18 cellular contexts compared by ENCODE assay signal in genomic region chr18:76654536-76654935, GRCh38.
DNase-seq lines count a peak whose midpoint lies in the region; ATAC-seq and TF ChIP-seq lines count a peak whose summit lies in the region.
"Had no signal": no experiment of that assay in that cellular context is flagged by ENCODE, and none has a peak within 500 bp of the region (broad histone marks: within the 10 kb centered on the region; RNA-seq: fewer than 3 reads in every experiment).

No MANE protein-coding gene starts in this region.

- ATAC-seq in GM21447 (IDR thresholded peaks at IDR 0.05; ENCODE audit: unreplicated experiment), result no peak
- ATAC-seq in GM19351 (IDR thresholded peaks at IDR 0.05; ENCODE audit: unreplicated experiment), result no peak
- ATAC-seq: GM23338, HCT116 had no signal

- TF ChIP-seq CTCF in AG10803 (conservative IDR thresholded peaks at IDR 0.05; ENCODE audit: low read length), result no peak

- DNase-seq in NCI-H1092 (lab: John Stamatoyannopoulos, UW), result peak; percentile 11
- DNase-seq in NCI-H1092 treated with DMSO at 0.1 percent for 48 hours (lab: John Stamatoyannopoulos, UW), result no peak
- DNase-seq in AG10803 (ENCODE audit: low read depth), result peak; percentile 56
- DNase-seq in NCI-H524 (lab: John Stamatoyannopoulos, UW), result peak; percentile 69 to 81
- DNase-seq in fibroblast of peridontal ligament (ENCODE audit: extremely low read depth), result peak; percentile 17
- no peak for DNase-seq in SKM-1 treated with dmso at 0.1 percent for 144 hours (lab: John Stamatoyannopoulos, UW; ENCODE audit: unreplicated experiment)
- DNase-seq: CD8-positive, alpha-beta memory T cell; DMS79; NCI-H1048; NCI-H2171 treated with DMSO at 0.1 percent for 48 hours; NCI-H526; T-helper 9 cell had no signal

- no peak overlapping the region for H3K4me3 ChIP-seq in AG10803 (ENCODE audit: low read length)
- H3K4me3 ChIP-seq: BLaER1 treated with 17β-estradiol and CSF1 and Interleukin-3, amounts not matched to agents 10 nM and 100 nM; GM23338; SJSA1 had no signal

Comparison
In these comparisons a context has a peak if more than half of its experiments do, and no peak if none do; other contexts are left out.
1. DNase-seq: peak in NCI-H1092 (single experiment), AG10803 (single experiment), NCI-H524 (2 of 2) and fibroblast of peridontal ligament (single experiment); none in NCI-H1092 treated with DMSO at 0.1 percent for 48 hours (single experiment) and SKM-1 treated with dmso at 0.1 percent for 144 hours (single experiment).